In the genomic region with DNA sequence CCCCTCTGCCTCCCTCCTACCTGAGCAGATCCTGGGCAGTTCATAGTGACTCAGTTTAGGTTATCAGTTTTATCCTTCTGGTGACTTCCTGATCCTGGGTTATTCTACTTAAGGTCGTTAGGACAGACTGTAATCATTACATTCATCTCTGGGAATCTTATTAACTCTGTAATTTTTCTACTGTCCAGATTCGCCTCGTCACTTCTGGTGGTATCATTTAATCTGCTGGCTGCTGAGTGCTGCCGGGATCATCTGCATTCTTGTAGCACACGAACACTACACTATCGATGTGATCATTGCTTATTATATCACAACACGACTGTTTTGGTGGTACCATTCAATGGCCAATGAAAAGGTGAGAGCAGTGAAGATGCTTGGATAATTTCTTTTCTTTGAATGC, we compare ENCODE assay signal across 9 cellular contexts.
"Had no signal": no experiment of that assay in that cellular context is flagged by ENCODE, and none has a peak within 500 bp of the region (broad histone marks: within the 10 kb centered on the region; RNA-seq: fewer than 3 reads in every experiment).

No MANE protein-coding gene starts in this region.

- H3K4me3 Mint-ChIP-seq: H9, IgD-negative memory B cell had no signal

- H2AFZ ChIP-seq: GM23248 had no signal

- DNase-seq: GM23248, GOT3, H9, HCEC 1CT, KBM-7 had no signal

- H3K36me3 Mint-ChIP-seq: IgD-negative memory B cell had no signal

- H3K27ac Mint-ChIP-seq: IgD-negative memory B cell had no signal

- H3K4me3 ChIP-seq: GM23248 had no signal

- H3K9ac ChIP-seq: GM23248 had no signal

- H3K27ac ChIP-seq: GM23248, HL-60 had no signal

- FAIRE-seq: H54, HepG2 had no signal
